In the genomic region with DNA sequence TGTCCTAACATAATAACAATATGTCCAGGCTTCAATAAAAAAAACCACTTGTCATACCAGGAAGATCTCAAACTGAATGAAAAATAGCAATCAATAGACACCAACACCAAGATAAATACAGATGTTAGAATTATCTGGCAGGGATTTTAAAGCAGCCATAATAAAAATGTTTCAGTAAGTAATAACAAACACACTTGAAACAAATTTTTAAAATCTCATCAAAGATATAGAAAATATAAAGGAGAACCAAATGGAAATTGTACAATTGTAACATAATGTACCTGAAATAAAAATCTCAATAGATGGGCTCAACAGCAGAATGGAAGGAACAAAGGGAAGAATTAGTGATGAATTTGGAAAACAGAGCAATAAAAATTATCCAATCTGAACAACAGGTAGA, we compare ENCODE assay signal across 9 cellular contexts.
"Had no signal": no experiment of that assay in that cellular context is flagged by ENCODE, and none has a peak within 500 bp of the region (broad histone marks: within the 10 kb centered on the region; RNA-seq: fewer than 3 reads in every experiment).

No MANE protein-coding gene starts in this region.

- H3K4me3 Mint-ChIP-seq: GM23338, H9, HFFc6 had no signal

- H3K27ac ChIP-seq: GM23248 had no signal

- H2AFZ ChIP-seq: GM23248, GM23338 had no signal

- H3K4me3 ChIP-seq: GM23248, GM23338, HAP-1 had no signal

- ATAC-seq: GM23338, HCT116 had no signal

- H3K4me1 Mint-ChIP-seq: GM23338, H9 had no signal

- H3K4me2 ChIP-seq: GM23338 had no signal

- H3K9ac ChIP-seq: GM23248 had no signal

- H3K36me3 ChIP-seq: HAP-1 had no signal

- H3K9me3 ChIP-seq: HAP-1 had no signal

- DNase-seq: GM23248, GOT3, H7, H9, HCEC 1CT, HFFc6 had no signal

- H3K27ac Mint-ChIP-seq: GM23338, H9, HFFc6 had no signal
